8 cellular contexts compared by ENCODE assay signal in genomic region chr9:129352157-129352870, GRCh38.
DNase-seq lines count a peak whose midpoint lies in the region; ATAC-seq and TF ChIP-seq lines count a peak whose summit lies in the region.

No MANE protein-coding gene starts in this region.

- CTCF ChIA-PET in AG04449 (lab: Yijun Ruan, JAX): interaction anchor here (0.9 to 1.9 kb wide), 4 partner anchors 178 to 259 kb away, joined by 3 to 8 read pairs (median 5); no protein-coding TSS in a partner anchor

- TF ChIP-seq CTCF in AG04449 (IDR thresholded peaks at IDR 0.05; ENCODE audit: insufficient read depth, low read length, missing control alignments) (no peak), endodermal cell (conservative IDR thresholded peaks at IDR 0.05) (no peak)

- H3K4me3 Mint-ChIP-seq in endodermal cell: peak overlapping the region; percentile 63

- peaks cover 16% of the 10 kb centered on the region for H3K4me1 Mint-ChIP-seq in endodermal cell

- H3K36me3 ChIP-seq in endodermal cell (ENCODE audit: control insufficient read depth, insufficient read depth, low read length) (no peaks in the 10 kb centered on the region), muscle layer of duodenum (ENCODE audit: control insufficient read depth in 1 of 2, insufficient read depth in 2 of 2, low read length in 2 of 2) (no peaks in the 10 kb centered on the region)

- H3K36me3 Mint-ChIP-seq in endodermal cell (ENCODE audit: low read depth): no peaks in the 10 kb centered on the region

- H3K4me3 ChIP-seq in AG04449 (ENCODE audit: low read depth, low read length) (peak overlapping the region; percentile 51), endodermal cell (ENCODE audit: low read length) (peak overlapping the region; percentile 76), muscle layer of duodenum (ENCODE audit: low read depth in 1 of 2, low read length in 2 of 2) (peak overlapping the region; percentile 39 to 57)

- peaks cover 6% of the 10 kb centered on the region for H3K9me3 Mint-ChIP-seq in endodermal cell

- H3K9ac ChIP-seq in endodermal cell (ENCODE audit: extremely low read depth, low read length, poor library complexity, severe bottlenecking): peak overlapping the region; percentile 34

- H3K27me3 Mint-ChIP-seq in endodermal cell (ENCODE audit: insufficient read depth): peaks cover 8% of the 10 kb centered on the region

- DNase-seq in AG04449 (ENCODE audit: low read depth, low spot score) (no peak), NCI-H2227 (lab: John Stamatoyannopoulos, UW; ENCODE audit: unreplicated experiment) (peak; percentile 46), endodermal cell (peak; percentile 93), OCI-M1 (lab: John Stamatoyannopoulos, UW) (no peak), NCI-H1105 treated with DMSO at 0.1 percent for 48 hours (lab: John Stamatoyannopoulos, UW) (no peak), GF-D8 (lab: John Stamatoyannopoulos, UW) (no peak)

- POLR2A ChIA-PET in AG04449 (lab: Yijun Ruan, JAX): interaction anchor here (1.4 kb wide), 1 partner anchor 175 kb away, joined by 3 read pairs; no protein-coding TSS in a partner anchor

- H3K27ac Mint-ChIP-seq in endodermal cell: no peak overlapping the region

- H3K27me3 ChIP-seq in endodermal cell (ENCODE audit: control insufficient read depth, insufficient read depth, low read length, poor library complexity, severe bottlenecking) (no peaks in the 10 kb centered on the region), muscle layer of duodenum (ENCODE audit: low read depth, low read length) (no peaks in the 10 kb centered on the region)

- H3K27ac ChIP-seq in endodermal cell (ENCODE audit: low read depth, low read length): peak overlapping the region; percentile 63
- no peak overlapping the region for H3K27ac ChIP-seq in muscle layer of duodenum (ENCODE audit: low read length)

- H3K4me1 ChIP-seq in endodermal cell (ENCODE audit: control insufficient read depth, insufficient read depth, low read length): no peaks in the 10 kb centered on the region
- peaks cover 2 to 27% of the 10 kb centered on the region in 2 donors for H3K4me1 ChIP-seq in muscle layer of duodenum (ENCODE audit: control insufficient read depth in 1 of 2, insufficient read depth in 2 of 2, low read length in 2 of 2)

- 8 to 16% methylated on average over 25 to 46 of the region's 46 CpGs for WGBS in endodermal cell (ENCODE audit: insufficient coverage in 1 of 2, insufficient read length in 1 of 2), 2 experiments

- H3K9me3 ChIP-seq in endodermal cell (ENCODE audit: control insufficient read depth, low read length): peaks cover 5% of the 10 kb centered on the region
- H3K9me3 ChIP-seq in muscle layer of duodenum (ENCODE audit: control insufficient read depth in 1 of 2, low read length in 2 of 2): peaks cover 4 to 5% of the 10 kb centered on the region in 2 donors

- ATAC-seq in HG02678 (IDR thresholded peaks at IDR 0.05; ENCODE audit: unreplicated experiment): no peak

Comparison
In these comparisons a context has a peak if more than half of its experiments do, and no peak if none do; other contexts are left out.
1. DNase-seq: peak in NCI-H2227 (single experiment) and endodermal cell (single experiment); none in AG04449 (single experiment), OCI-M1 (single experiment), NCI-H1105 treated with DMSO at 0.1 percent for 48 hours (single experiment) and GF-D8 (single experiment).
2. Peak in every context shown above with its lines, with median percentiles within 50 percentile points of each other: H3K4me3 ChIP-seq.